8 cellular contexts compared by ENCODE assay signal in genomic region chr5:52786937-52787599, GRCh38. TPM values are rescaled to one million over a fixed set of nuclear protein-coding genes. Genes with fewer than 3 reads are reported as not detected.
DNase-seq lines count a peak whose midpoint lies in the region; ATAC-seq and TF ChIP-seq lines count a peak whose summit lies in the region.

No MANE protein-coding gene starts in this region.

- intact Hi-C loops in Calu3 (cut with micrococcal nuclease; ENCODE audit: unreplicated experiment) (loop anchor here (1.0 to 5.0 kb wide), 3 partner anchors 76 to 128 kb away; no protein-coding TSS in a partner anchor), Panc1 (cut with micrococcal nuclease; ENCODE audit: unreplicated experiment) (loop anchor here (5.0 to 10.0 kb wide), 2 partner anchors 130 to 328 kb away; no protein-coding TSS in a partner anchor), uterus (cut with DNase I; ENCODE audit: low total_unique reads) (loop anchor here (5.0 kb wide), 1 partner anchor 130 kb away; no protein-coding TSS in a partner anchor)

- H3K4me1 Mint-ChIP-seq in Calu3 (ENCODE audit: low read depth, unreplicated experiment): peaks cover 47% of the 10 kb centered on the region
- peaks cover 15% of the 10 kb centered on the region for H3K4me1 Mint-ChIP-seq in GM23338
- peaks cover 34% of the 10 kb centered on the region for H3K4me1 Mint-ChIP-seq in central memory CD8-positive, alpha-beta T cell
- peaks cover 11% of the 10 kb centered on the region for H3K4me1 Mint-ChIP-seq in memory B cell

- H3K9me3 Mint-ChIP-seq in Calu3 (ENCODE audit: low read depth, unreplicated experiment): no peaks in the 10 kb centered on the region
- no peaks in the 10 kb centered on the region for H3K9me3 Mint-ChIP-seq in GM23338
- H3K9me3 Mint-ChIP-seq in central memory CD8-positive, alpha-beta T cell: no peaks in the 10 kb centered on the region
- no peaks in the 10 kb centered on the region for H3K9me3 Mint-ChIP-seq in memory B cell

- no peaks in the 10 kb centered on the region; the same call in 1 of the 2 replicates for H3K79me2 ChIP-seq in GM23338 (replicated peaks; ENCODE audit: insufficient read depth)

- peaks cover 8% of the 10 kb centered on the region for H3K4me1 ChIP-seq in GM23338 (ENCODE audit: insufficient read depth)
- H3K4me1 ChIP-seq in Panc1 (ENCODE audit: control insufficient read depth, insufficient read depth, low read length): peaks cover 5% of the 10 kb centered on the region; the same call in 1 of the 2 replicates
- H3K4me1 ChIP-seq in uterus: no peaks in the 10 kb centered on the region

- BruUV-seq in Calu3 (replicated peaks; lab: Mats Ljungman, UMichigan): no TSS peak
- BruUV-seq in Panc1 (replicated peaks; lab: Mats Ljungman, UMichigan): no TSS peak

- in situ Hi-C loops in Panc1 (cut with HindIII; ENCODE audit: low pct_unique_long_range_greater_than_20kb, low sequenced_read_pairs): no loop called here

- H3K36me3 Mint-ChIP-seq in Calu3 (ENCODE audit: insufficient read depth, unreplicated experiment) (peaks cover 21% of the 10 kb centered on the region), GM23338 (ENCODE audit: low read depth) (no peaks in the 10 kb centered on the region), memory B cell (no peaks in the 10 kb centered on the region)
- H3K36me3 Mint-ChIP-seq in central memory CD8-positive, alpha-beta T cell (ENCODE audit: insufficient read depth): no peaks in the 10 kb centered on the region

- H3K4me3 ChIP-seq in GM23338 (peak overlapping the region; percentile 75), Panc1 (ENCODE audit: low read depth in 2 of 2, low read length in 2 of 2) (peak overlapping the region; percentile 58 to 63), uterus (peak overlapping the region; percentile 51 to 59)

- H3F3A ChIP-seq in GM23338 (replicated peaks; ENCODE audit: low read depth): 0 out of 2 replicates have a peak, but pooled peaks cover 6% of the 10 kb centered on the region

- no peaks in the 10 kb centered on the region for H3K9me2 ChIP-seq in GM23338 (ENCODE audit: insufficient read depth)

- H3K27me3 ChIP-seq in GM23338 (ENCODE audit: insufficient read depth) (no peaks in the 10 kb centered on the region), Panc1 (ENCODE audit: control insufficient read depth, insufficient read depth, low read length) (peaks cover 23% of the 10 kb centered on the region), uterus (no peaks in the 10 kb centered on the region)

- H3K4me2 ChIP-seq in GM23338: peak overlapping the region; percentile 88

- H3K36me3 ChIP-seq in GM23338 (ENCODE audit: insufficient read depth): no peaks in the 10 kb centered on the region
- no peaks in the 10 kb centered on the region; the same call in 1 of the 2 replicates for H3K36me3 ChIP-seq in Panc1 (ENCODE audit: control insufficient read depth, insufficient read depth, low read length)
- no peaks in the 10 kb centered on the region for H3K36me3 ChIP-seq in uterus

- CTCF ChIA-PET in Calu3 (lab: Charles Lee) (interaction anchor here (1.0 to 1.6 kb wide), 6 partner anchors 12 to 128 kb away, joined by 3 to 13 read pairs (median 4); no protein-coding TSS in a partner anchor), Panc1 (lab: Charles Lee) (interaction anchor here (0.5 to 0.7 kb wide), 2 partner anchors 12 to 1523 kb away, joined by 3 to 8 read pairs; partner anchors contain the start of gene ARL15)

- POLR2A ChIA-PET in Panc1 (lab: Charles Lee): no interaction called here

- no peaks in the 10 kb centered on the region for H4K20me1 ChIP-seq in GM23338 (replicated peaks; ENCODE audit: insufficient read depth)

- H3K27ac Mint-ChIP-seq in Calu3 (ENCODE audit: unreplicated experiment) (peak overlapping the region; percentile 73), GM23338 (no peak overlapping the region), memory B cell (no peak overlapping the region)
- H3K27ac Mint-ChIP-seq in central memory CD8-positive, alpha-beta T cell (ENCODE audit: low read depth): no peak overlapping the region

- no peaks in the 10 kb centered on the region for H3K27me3 Mint-ChIP-seq in Calu3 (ENCODE audit: unreplicated experiment)
- H3K27me3 Mint-ChIP-seq in GM23338 (ENCODE audit: insufficient read depth, low read depth, poor library complexity): peaks cover 6% of the 10 kb centered on the region
- peaks cover 12% of the 10 kb centered on the region for H3K27me3 Mint-ChIP-seq in central memory CD8-positive, alpha-beta T cell
- peaks cover 23% of the 10 kb centered on the region for H3K27me3 Mint-ChIP-seq in memory B cell

- TF ChIP-seq POLR2A in uterus (IDR thresholded peaks at IDR 0.05): no peak

- H3K9me3 ChIP-seq in Panc1 (ENCODE audit: control insufficient read depth, insufficient read depth, low read depth, low read length) (no peaks in the 10 kb centered on the region), uterus (no peaks in the 10 kb centered on the region)

- DNase-seq in Calu3 (peak; percentile 54), GM23338 (ENCODE audit: low spot score) (peak; percentile 56), Panc1 (ENCODE audit: low read depth, low spot score) (no peak), memory B cell (ENCODE audit: low spot score in 2 of 2) (no peak), uterus (peak; percentile 27 to 55), HPDE6-E6E7 (ENCODE audit: extremely low spot score) (no peak), amniotic stem cell (lab: John Stamatoyannopoulos, UW) (no peak)
- peak in 1 of 2 donors; percentile 18 for DNase-seq in central memory CD8-positive, alpha-beta T cell (ENCODE audit: low spot score in 2 of 2)

- ATAC-seq in GM23338 (peak; percentile 43), Panc1 (no peak), memory B cell (ENCODE audit: low read depth) (peak; percentile 49)
- peak; percentile 33 for ATAC-seq in central memory CD8-positive, alpha-beta T cell (replicated peaks; ENCODE audit: extremely low read depth, poor library complexity, severe bottlenecking)

- H3K27ac ChIP-seq in GM23338 (ENCODE audit: low read depth) (no peak overlapping the region), Panc1 (ENCODE audit: low read length) (no peak overlapping the region), uterus (peak overlapping the region; percentile 96)

- peak overlapping the region; percentile 78 for H2AFZ ChIP-seq in GM23338

- H3K4me3 Mint-ChIP-seq in Calu3 (ENCODE audit: low read depth, unreplicated experiment) (peak overlapping the region; percentile 90), GM23338 (peak overlapping the region; percentile 94), memory B cell (peak overlapping the region; percentile 83)
- H3K4me3 Mint-ChIP-seq in central memory CD8-positive, alpha-beta T cell: peak overlapping the region; percentile 91

- no peak for TF ChIP-seq CTCF in Calu3 (IDR thresholded peaks at IDR 0.05; ENCODE audit: unreplicated experiment)
- peak; percentile 55 to 87 for TF ChIP-seq CTCF in GM23338 (conservative IDR thresholded peaks at IDR 0.05; ENCODE audit: low read depth in 2 of 2)
- TF ChIP-seq CTCF in Panc1 (IDR thresholded peaks at IDR 0.05): peak; percentile 67
- TF ChIP-seq CTCF in uterus (IDR thresholded peaks at IDR 0.05): peak; percentile 53 to 75 (median 58)

TF ChIP-seq in GM23338, 12 proteins besides CTCF, POLR2A, EP300 and RAD21 (continues in another document):
- TF ChIP-seq ZNF114 (CRISPR knock-in tag; IDR thresholded peaks at IDR 0.05) (no peak), NANOG (IDR thresholded peaks at IDR 0.05; ENCODE audit: borderline replicate concordance) (no peak), ETS1 (IDR thresholded peaks at IDR 0.05) (no peak), POLR2AphosphoS5 (IDR thresholded peaks at IDR 0.05; ENCODE audit: low read depth) (no peak), CREB1 (CRISPR knock-in tag; IDR thresholded peaks at IDR 0.05; ENCODE audit: low read depth) (no peak), JUNB (IDR thresholded peaks at IDR 0.05; ENCODE audit: unreplicated experiment) (no peak)

RNA-seq across cellular contexts. Expression of gene ITGA1, which starts 0.6 kb away (rescaled TPM):
- total RNA-seq in Calu3 (2022): 18.9 and 20.2 TPM in 2 replicates
- 4.9 and 12.0 TPM in 2 replicates for total RNA-seq in GM23338 (2014; rRNA removed; shearing (Covaris generic))
- 1.8 and 2.6 TPM in 2 replicates for polyA plus RNA-seq in GM23338 (2016; fragmentation: Nextera tagmentation; extraction: Ambion mirVana)
- 1.6 TPM for total RNA-seq in Panc1 (2021; ENCODE audit: unreplicated experiment)
- 0.06 TPM for polyA plus RNA-seq in Panc1 (2012; ENCODE audit: insufficient read length)
- 10 to 100 TPM; 41.8 to 94.0 (median 69.6) TPM for total RNA-seq in uterus

RNA-seq across cellular contexts. Expression of gene PELO, which starts 0.6 kb away (rescaled TPM):
- total RNA-seq in Calu3 (2022) (24.6 and 26.4 TPM in 2 replicates), Panc1 (2021; ENCODE audit: unreplicated experiment) (12.4 TPM), uterus (10 to 100 TPM; 16.5 to 35.8 (median 24.6) TPM)
- total RNA-seq in GM23338 (2014; rRNA removed; shearing (Covaris generic)): 15.2 and 15.6 TPM in 2 replicates
- 13.6 and 13.8 TPM in 2 replicates for polyA plus RNA-seq in GM23338 (2016; fragmentation: Nextera tagmentation; extraction: Ambion mirVana)
- 9.4 TPM for polyA plus RNA-seq in Panc1 (2012; ENCODE audit: insufficient read length)

Comparison
In these comparisons a context has a peak if more than half of its experiments do, and no peak if none do; other contexts are left out.
1. DNase-seq: peak in Calu3 (single experiment), GM23338 (single experiment) and uterus (2 of 2); none in Panc1 (single experiment), memory B cell (0 of 2), HPDE6-E6E7 (single experiment) and amniotic stem cell (single experiment).
2. H3K27ac ChIP-seq: peak in uterus (2 of 2); none in GM23338 (single experiment) and Panc1 (single experiment).
3. Peak in every context shown above with its lines, with median percentiles within 50 percentile points of each other: H3K4me3 Mint-ChIP-seq and H3K4me3 ChIP-seq.